ENCODE assay signal across 17 cellular contexts in the genomic region with DNA sequence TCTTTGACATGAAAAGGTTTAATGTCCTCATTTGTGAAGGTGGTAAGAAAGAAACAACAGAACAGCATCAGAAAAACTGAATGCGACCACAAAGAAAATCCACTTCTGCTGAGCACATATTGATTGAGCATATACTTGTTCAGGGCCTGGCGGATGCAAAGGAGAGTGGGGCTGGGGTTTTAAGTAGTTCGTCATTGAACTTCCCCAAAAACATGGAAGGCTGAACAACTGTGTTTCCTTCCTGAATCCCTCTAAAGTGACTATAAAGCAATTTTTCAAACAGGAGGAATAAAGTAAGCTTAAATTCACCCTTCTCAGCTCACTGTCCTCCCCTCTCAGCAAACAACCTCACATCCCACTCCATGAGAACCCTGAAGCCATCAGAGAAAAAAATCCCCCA.
A peak's percentile ranks its signal among the peaks of the same experiment; 100 is the strongest.
DNase-seq lines count a peak whose midpoint lies in the region; ATAC-seq and TF ChIP-seq lines count a peak whose summit lies in the region.
"Had no signal": no experiment of that assay in that cellular context is flagged by ENCODE, and none has a peak within 500 bp of the region (broad histone marks: within the 10 kb centered on the region; RNA-seq: fewer than 3 reads in every experiment).

No MANE protein-coding gene starts in this region.

- no peak overlapping the region for H2BK120ac ChIP-seq in mesenchymal stem cell (ENCODE audit: low read depth, low read length)

- no peak for DNase-seq in Right ventricle myocardium superior
- DNase-seq in right atrium auricular region (ENCODE audit: low spot score): no peak
- DNase-seq in GM23338 (ENCODE audit: low spot score): no peak
- peak; percentile 4 to 24 for DNase-seq in Kasumi-1 (lab: John Stamatoyannopoulos, UW)
- DNase-seq in mesenchymal stem cell: no peak
- DNase-seq in NCI-H2227 treated with DMSO at 0.1 percent for 48 hours (lab: John Stamatoyannopoulos, UW): no peak
- DNase-seq: 8988T; Calu3; CD8-positive, alpha-beta T cell; DMS53; DND-41; EL; HCEC 1CT had no signal

- 0 out of 2 replicates have a peak overlapping the region, but pooled peaks have one; percentile 72 for H2AFZ ChIP-seq in GM23338
- H2AFZ ChIP-seq in mesenchymal stem cell (ENCODE audit: low read depth, low read length): no peak overlapping the region

- H3K9me2 ChIP-seq in GM23338 (ENCODE audit: insufficient read depth): no peaks in the 10 kb centered on the region

- H2AK5ac ChIP-seq in mesenchymal stem cell (ENCODE audit: low read length, severe bottlenecking): no peak overlapping the region

- no peak overlapping the region for H4K91ac ChIP-seq in mesenchymal stem cell (ENCODE audit: low read length)

- no peaks in the 10 kb centered on the region for H3K9me3 ChIP-seq in right atrium auricular region
- no peaks in the 10 kb centered on the region for H3K9me3 ChIP-seq in gastroesophageal sphincter
- no peaks in the 10 kb centered on the region for H3K9me3 ChIP-seq in mesenchymal stem cell (ENCODE audit: control insufficient read depth, low read length)

- H3K27me3 ChIP-seq in right atrium auricular region: no peaks in the 10 kb centered on the region
- H3K27me3 ChIP-seq in GM23338 (ENCODE audit: insufficient read depth): no peaks in the 10 kb centered on the region
- H3K27me3 ChIP-seq in gastroesophageal sphincter: peaks cover 14% of the 10 kb centered on the region
- peaks cover 0 to 5% of the 10 kb centered on the region in 2 experiments for H3K27me3 ChIP-seq in mesenchymal stem cell (ENCODE audit: control insufficient read depth in 1 of 2, insufficient read depth in 1 of 2, low read length in 2 of 2)
- H3K27me3 ChIP-seq: BLaER1 had no signal

- no peak overlapping the region for H2BK5ac ChIP-seq in mesenchymal stem cell (ENCODE audit: low read depth, low read length, poor library complexity, severe bottlenecking)

- no peaks in the 10 kb centered on the region for H4K20me1 ChIP-seq in GM23338 (replicated peaks; ENCODE audit: insufficient read depth)
- H4K20me1 ChIP-seq: BLaER1 had no signal

- no peak overlapping the region for H4K8ac ChIP-seq in mesenchymal stem cell (ENCODE audit: low read length)

- no peaks in the 10 kb centered on the region for H3K79me1 ChIP-seq in mesenchymal stem cell (replicated peaks; ENCODE audit: low read length, poor library complexity, severe bottlenecking)

- no peaks in the 10 kb centered on the region for H3F3A ChIP-seq in GM23338 (replicated peaks; ENCODE audit: low read depth)

- H3K27me3 Mint-ChIP-seq in GM23338 (ENCODE audit: insufficient read depth, low read depth, poor library complexity): peaks cover 6% of the 10 kb centered on the region

- H3K27ac ChIP-seq in right atrium auricular region: no peak overlapping the region
- H3K27ac ChIP-seq in GM23338 (ENCODE audit: low read depth): no peak overlapping the region
- no peak overlapping the region for H3K27ac ChIP-seq in gastroesophageal sphincter
- H3K27ac ChIP-seq in mesenchymal stem cell (ENCODE audit: low read length, poor library complexity, severe bottlenecking): no peak overlapping the region
- H3K27ac ChIP-seq: BLaER1 had no signal

- no peak overlapping the region for H2BK15ac ChIP-seq in mesenchymal stem cell (ENCODE audit: low read depth, poor library complexity, severe bottlenecking)

- H3K36me3 ChIP-seq in right atrium auricular region (no peaks in the 10 kb centered on the region), GM23338 (ENCODE audit: insufficient read depth) (peaks cover 5% of the 10 kb centered on the region), gastroesophageal sphincter (no peaks in the 10 kb centered on the region), mesenchymal stem cell (ENCODE audit: control insufficient read depth in 1 of 2, insufficient read depth in 2 of 2, low read depth in 1 of 2, low read length in 2 of 2) (no peaks in the 10 kb centered on the region)
- H3K36me3 ChIP-seq: BLaER1 had no signal

- H3K27ac Mint-ChIP-seq in GM23338: no peak overlapping the region
- H3K27ac Mint-ChIP-seq: CD8-positive, alpha-beta T cell had no signal

- WGBS in gastroesophageal sphincter (ENCODE audit: low coverage in 1 of 2), 2 donors: 76 to 100% methylated on average over 3 of the region's 3 CpGs
- WGBS in mesenchymal stem cell: 92% methylated on average over 3 of the region's 3 CpGs

- no peak overlapping the region for H3K4me2 ChIP-seq in GM23338
- no peak overlapping the region for H3K4me2 ChIP-seq in mesenchymal stem cell (ENCODE audit: low read length, poor library complexity, severe bottlenecking)
- H3K4me2 ChIP-seq: BLaER1 had no signal

- H3K4me1 ChIP-seq in right atrium auricular region (no peaks in the 10 kb centered on the region), GM23338 (ENCODE audit: insufficient read depth) (no peaks in the 10 kb centered on the region), gastroesophageal sphincter (no peaks in the 10 kb centered on the region), mesenchymal stem cell (ENCODE audit: control insufficient read depth, insufficient read depth, low read depth, low read length) (no peaks in the 10 kb centered on the region)
- H3K4me1 ChIP-seq: BLaER1 had no signal

- no peak for TF ChIP-seq POLR2A in gastroesophageal sphincter (IDR thresholded peaks at IDR 0.05)

- intact Hi-C loops in Right ventricle myocardium superior (cut with DNase I): no loop called here

- TF ChIP-seq EP300 in gastroesophageal sphincter (IDR thresholded peaks at IDR 0.05): no peak

- no peaks in the 10 kb centered on the region for H3K79me2 ChIP-seq in GM23338 (replicated peaks; ENCODE audit: insufficient read depth)

- no peak for TF ChIP-seq CTCF in right atrium auricular region (IDR thresholded peaks at IDR 0.05)
- no peak for TF ChIP-seq CTCF in GM23338 (conservative IDR thresholded peaks at IDR 0.05; ENCODE audit: low read depth in 2 of 2)
- no peak for TF ChIP-seq CTCF in gastroesophageal sphincter (IDR thresholded peaks at IDR 0.05)

- H3K14ac ChIP-seq in mesenchymal stem cell (ENCODE audit: low read length in 2 of 2): no peak overlapping the region

- no peak overlapping the region for H3K4me3 Mint-ChIP-seq in GM23338
- H3K4me3 Mint-ChIP-seq: CD14-positive monocyte; CD8-positive, alpha-beta T cell had no signal

- no peak overlapping the region for H3K9ac ChIP-seq in mesenchymal stem cell (ENCODE audit: low read length)
- H3K9ac ChIP-seq: BLaER1 had no signal

- H3K4me3 ChIP-seq in right atrium auricular region (no peak overlapping the region), GM23338 (no peak overlapping the region), gastroesophageal sphincter (no peak overlapping the region), mesenchymal stem cell (ENCODE audit: insufficient read depth in 1 of 2, low read depth in 1 of 2, low read length in 2 of 2) (no peak overlapping the region)
- H3K4me3 ChIP-seq: BLaER1, GM12878 had no signal

- H3K23ac ChIP-seq in mesenchymal stem cell (ENCODE audit: low read length in 2 of 2): no peak overlapping the region

- H3K4me1 Mint-ChIP-seq in GM23338: no peaks in the 10 kb centered on the region; the same call in 1 of the 3 replicates

- no peak overlapping the region for H3K18ac ChIP-seq in mesenchymal stem cell (ENCODE audit: low read depth in 1 of 2, low read length in 2 of 2)

- peaks cover 21% of the 10 kb centered on the region for H3K9me3 Mint-ChIP-seq in GM23338

- ATAC-seq in Right ventricle myocardium superior (ENCODE audit: poor library complexity) (peak; percentile 41), GM23338 (no peak), gastroesophageal sphincter (peak; percentile 53)
- ATAC-seq: CD8-positive, alpha-beta T cell; GM12878 had no signal

- peaks cover 10% of the 10 kb centered on the region for H3K36me3 Mint-ChIP-seq in GM23338 (ENCODE audit: low read depth)
- H3K36me3 Mint-ChIP-seq: CD14-positive monocyte; CD8-positive, alpha-beta T cell had no signal

- no peak overlapping the region for H2BK12ac ChIP-seq in mesenchymal stem cell (ENCODE audit: low read length in 2 of 2)

- H3K4ac ChIP-seq in mesenchymal stem cell (ENCODE audit: low read depth in 1 of 2, low read length in 2 of 2): no peak overlapping the region

TF ChIP-seq in GM23338, 12 proteins besides CTCF, POLR2A, EP300 and RAD21 (continues in another document):
- TF ChIP-seq STAT1 (IDR thresholded peaks at IDR 0.05; ENCODE audit: unreplicated experiment) (no peak), EZH2 (IDR thresholded peaks at IDR 0.05; ENCODE audit: low read depth, unreplicated experiment) (no peak), NANOG (IDR thresholded peaks at IDR 0.05; ENCODE audit: borderline replicate concordance) (no peak)

Comparison
In these comparisons a context has a peak if more than half of its experiments do, and no peak if none do; other contexts are left out.
1. DNase-seq: peak in Kasumi-1 (2 of 2); none in Right ventricle myocardium superior (single experiment), right atrium auricular region (single experiment), GM23338 (single experiment), mesenchymal stem cell (single experiment) and NCI-H2227 treated with DMSO at 0.1 percent for 48 hours (single experiment).